Comparison of ENCODE assay signal across 14 cellular contexts in the genomic region with DNA sequence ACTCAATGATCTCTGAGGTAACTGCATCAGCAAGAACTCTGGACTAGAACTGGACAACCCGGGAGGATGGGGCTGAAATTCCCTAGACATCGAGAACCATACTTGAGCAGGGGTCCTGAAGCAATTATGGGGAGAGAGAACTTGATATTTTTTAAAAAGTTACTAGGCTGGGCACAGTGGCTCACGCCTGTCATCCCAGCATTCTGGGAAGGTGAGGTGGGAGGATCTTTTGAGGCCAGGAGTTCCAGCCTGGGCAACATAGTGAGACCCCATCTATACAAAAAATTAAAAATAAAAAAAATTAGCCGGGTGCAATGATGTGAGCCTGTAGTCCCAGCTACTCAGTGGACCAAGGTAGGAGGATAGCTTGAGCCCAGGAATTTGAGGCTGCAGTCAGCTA. TPM values are rescaled to one million over a fixed set of nuclear protein-coding genes. Genes with fewer than 3 reads are reported as not detected.
DNase-seq lines count a peak whose midpoint lies in the region; ATAC-seq and TF ChIP-seq lines count a peak whose summit lies in the region.
"Had no signal": no experiment of that assay in that cellular context is flagged by ENCODE, and none has a peak within 500 bp of the region (broad histone marks: within the 10 kb centered on the region; RNA-seq: fewer than 3 reads in every experiment).

No MANE protein-coding gene starts in this region.

- no peaks in the 10 kb centered on the region for H3K27me3 ChIP-seq in spleen (replicated peaks in 1 of 7)

- peaks cover 27 to 82% (median 48%) of the 10 kb centered on the region in 6 donors for H3K4me1 ChIP-seq in spleen

- H3K9me3 Mint-ChIP-seq in activated CD4-positive, alpha-beta T cell treated with anti-CD3 and anti-CD28 coated beads, Interleukin-2, amount 10 ng/mL, durations not matched to agents 7 days and 5 days = no peaks in the 10 kb centered on the region
- H3K9me3 Mint-ChIP-seq in T-cell = no peaks in the 10 kb centered on the region

- H3K4me1 Mint-ChIP-seq in activated CD4-positive, alpha-beta T cell treated with anti-CD3 and anti-CD28 coated beads, Interleukin-2, amount 10 ng/mL, durations not matched to agents 7 days and 5 days = peaks cover 63% of the 10 kb centered on the region
- peaks cover 65 to 74% (median 68%) of the 10 kb centered on the region in 3 donors for H3K4me1 Mint-ChIP-seq in T-cell

- H3K4me3 Mint-ChIP-seq in activated CD4-positive, alpha-beta T cell treated with anti-CD3 and anti-CD28 coated beads, Interleukin-2, amount 10 ng/mL, durations not matched to agents 7 days and 5 days = no peak overlapping the region
- peak overlapping the region in 2 of 3 donors; percentile 90 to 93 for H3K4me3 Mint-ChIP-seq in T-cell

- H3K27ac Mint-ChIP-seq in activated CD4-positive, alpha-beta T cell treated with anti-CD3 and anti-CD28 coated beads, Interleukin-2, amount 10 ng/mL, durations not matched to agents 7 days and 5 days = peak overlapping the region; percentile 98
- H3K27ac Mint-ChIP-seq in T-cell = peak overlapping the region; percentile 95 to 97

- no peak overlapping the region for H3K4me3 ChIP-seq in spleen

- no peaks in the 10 kb centered on the region for H3K9me3 ChIP-seq in spleen

- CTCF ChIA-PET in activated CD4-positive, alpha-beta T cell treated with anti-CD3 and anti-CD28 coated beads, Interleukin-2, amount 10 ng/mL, durations not matched to agents 7 days and 5 days (lab: Charles Lee) = interaction anchor here (2.7 kb wide), 1 partner anchor 384 kb away, joined by 6 read pairs; the partner anchor contains the start of gene ASF1B
- CTCF ChIA-PET in T-cell (lab: Charles Lee) = interaction anchor here in 1 of 2 donors (0.6 kb wide), 1 partner anchor 620 kb away, joined by 3 read pairs; no protein-coding TSS in a partner anchor

- H3K27ac ChIP-seq in epithelial cell of prostate = peak overlapping the region; percentile 98
- peak overlapping the region in 7 of 8 donors; percentile 70 to 100 (median 99) for H3K27ac ChIP-seq in spleen
- no peak overlapping the region for H3K27ac ChIP-seq in substantia nigra (ENCODE audit: low read depth, low read length, poor library complexity, severe bottlenecking)

- H3K36me3 Mint-ChIP-seq in activated CD4-positive, alpha-beta T cell treated with anti-CD3 and anti-CD28 coated beads, Interleukin-2, amount 10 ng/mL, durations not matched to agents 7 days and 5 days (ENCODE audit: low read depth) = peaks cover 25% of the 10 kb centered on the region
- peaks cover 18% of the 10 kb centered on the region for H3K36me3 Mint-ChIP-seq in T-cell

- WGBS in spleen, 5 donors = 91 to 96% (median 93%) methylated on average over 4 of the region's 4 CpGs

- TF ChIP-seq POLR2A in spleen (IDR thresholded peaks at IDR 0.05) = no peak

- intact Hi-C loops in spleen (cut with DNase I; ENCODE audit: low total_unique reads) = no loop called here

- ATAC-seq in T-cell (replicated peaks in 1 of 4) (no peak), GM21528 (IDR thresholded peaks at IDR 0.05; ENCODE audit: low FRiP score, unreplicated experiment) (no peak)

- POLR2A ChIA-PET in activated CD4-positive, alpha-beta T cell treated with anti-CD3 and anti-CD28 coated beads, Interleukin-2, amount 10 ng/mL, durations not matched to agents 7 days and 5 days (lab: Charles Lee) = interaction anchor here (0.6 kb wide), 1 partner anchor 36 kb away, joined by 3 read pairs; no protein-coding TSS in a partner anchor
- POLR2A ChIA-PET in T-cell (lab: Charles Lee) = interaction anchor here (0.6 to 1.3 kb wide), 5 partner anchors 8 to 35 kb away, joined by 3 to 6 read pairs (median 3); no protein-coding TSS in a partner anchor

- DNase-seq in activated CD4-positive, alpha-beta T cell treated with anti-CD3 and anti-CD28 coated beads, Interleukin-2, amount 10 ng/mL, durations not matched to agents 7 days and 5 days = no peak
- DNase-seq in activated CD4-positive, alpha-beta T cell treated with anti-CD3 and anti-CD28 coated beads, Interleukin-2, amount 50 U/mL, for 4 hours = no peak
- no peak for DNase-seq in T-cell
- DNase-seq in epithelial cell of prostate (ENCODE audit: low read depth, low spot score) = no peak
- no peak for DNase-seq in spleen
- DNase-seq in substantia nigra (lab: John Stamatoyannopoulos, UW) = no peak
- DNase-seq in putamen (ENCODE audit: low spot score) = no peak
- DNase-seq: activated CD4-positive, alpha-beta T cell treated with anti-CD3 and anti-CD28 coated beads for 1 hour; NCI-H1105; NCI-H82 had no signal

- peaks cover 0 to 13% (median 10%) of the 10 kb centered on the region in 6 donors for H3K36me3 ChIP-seq in spleen

- no peaks in the 10 kb centered on the region for H3K27me3 Mint-ChIP-seq in activated CD4-positive, alpha-beta T cell treated with anti-CD3 and anti-CD28 coated beads, Interleukin-2, amount 10 ng/mL, durations not matched to agents 7 days and 5 days
- no peaks in the 10 kb centered on the region for H3K27me3 Mint-ChIP-seq in T-cell

- no peak for TF ChIP-seq CTCF in spleen (IDR thresholded peaks at IDR 0.05 in 8 of 11, conservative IDR thresholded peaks at IDR 0.05 in 3 of 11)

RNA-seq across cellular contexts. Expression of gene DNAJB1, which starts 2.3 kb away (rescaled TPM):
- total RNA-seq in activated CD4-positive, alpha-beta T cell treated with anti-CD3 and anti-CD28 coated beads, Interleukin-2, amount 10 ng/mL, durations not matched to agents 7 days and 5 days = 100 to 1,000 TPM in 1 of 2 experiments, 10 to 100 TPM in 1; 89.7 to 100 TPM
- total RNA-seq in T-cell (100 to 1,000 TPM; 158 to 575 (median 165) TPM), spleen (100 to 1,000 TPM in 1 of 7 donors, 10 to 100 TPM in 6; 33.9 to 157 (median 43.0) TPM)
- polyA plus RNA-seq in spleen = 10 to 100 TPM; 12.6 to 29.4 (median 19.7) TPM

RNA-seq across cellular contexts. Expression of gene TECR, which starts 8.9 kb away (rescaled TPM):
- total RNA-seq in activated CD4-positive, alpha-beta T cell treated with anti-CD3 and anti-CD28 coated beads, Interleukin-2, amount 10 ng/mL, durations not matched to agents 7 days and 5 days = 100 to 1,000 TPM; 169 to 190 TPM
- 100 to 1,000 TPM; 137 to 207 (median 171) TPM for total RNA-seq in T-cell
- total RNA-seq in spleen = 10 to 100 TPM; 51.6 to 92.2 (median 60.9) TPM
- polyA plus RNA-seq in spleen = 10 to 100 TPM; 75.8 to 89.0 (median 76.6) TPM

RNA-seq across cellular contexts. Expression of gene GIPC1, which starts 24.6 kb away (rescaled TPM):
- 10 to 100 TPM; 36.5 to 47.2 TPM for total RNA-seq in activated CD4-positive, alpha-beta T cell treated with anti-CD3 and anti-CD28 coated beads, Interleukin-2, amount 10 ng/mL, durations not matched to agents 7 days and 5 days
- total RNA-seq in T-cell (10 to 100 TPM; 27.5 to 44.4 (median 35.4) TPM), spleen (10 to 100 TPM; 17.1 to 40.4 (median 21.7) TPM)
- 10 to 100 TPM; 30.0 to 58.1 (median 31.3) TPM for polyA plus RNA-seq in spleen

RNA-seq across cellular contexts. Expression of gene PTGER1, which starts 45.4 kb away (rescaled TPM):
- under 1 TPM; 0.19 to 0.27 TPM for total RNA-seq in activated CD4-positive, alpha-beta T cell treated with anti-CD3 and anti-CD28 coated beads, Interleukin-2, amount 10 ng/mL, durations not matched to agents 7 days and 5 days
- under 1 TPM in 2 of 5 donors, not detected in 3; 0.23 to 0.25 TPM for total RNA-seq in T-cell
- total RNA-seq in spleen = 10 to 100 TPM in 5 of 7 donors, 1 to 10 TPM in 2; 4.6 to 26.8 (median 12.4) TPM
- polyA plus RNA-seq in spleen = 1 to 10 TPM; 1.8 to 2.8 (median 2.2) TPM
- total RNA-seq: frontal cortex, HT-29, SK-MEL-5 had no signal

RNA-seq across cellular contexts. Expression of gene NDUFB7, which starts 51.3 kb away (rescaled TPM):
- total RNA-seq in activated CD4-positive, alpha-beta T cell treated with anti-CD3 and anti-CD28 coated beads, Interleukin-2, amount 10 ng/mL, durations not matched to agents 7 days and 5 days = 100 to 1,000 TPM; 121 to 123 TPM
- total RNA-seq in T-cell (100 to 1,000 TPM in 1 of 5 donors, 10 to 100 TPM in 4; 47.9 to 112 (median 90.4) TPM), spleen (100 to 1,000 TPM in 3 of 7 donors, 10 to 100 TPM in 4; 77.2 to 185 (median 92.3) TPM)
- 100 to 1,000 TPM; 283 to 374 (median 336) TPM for polyA plus RNA-seq in spleen
